ENCODE assay signal across 8 cellular contexts in genomic region chr11:13668102-13668956, GRCh38. TPM values are rescaled to one million over a fixed set of nuclear protein-coding genes. Genes with fewer than 3 reads are reported as not detected.
DNase-seq lines count a peak whose midpoint lies in the region; ATAC-seq and TF ChIP-seq lines count a peak whose summit lies in the region.

Gene FAR1 (plus strand): TSS chr11:13668668. CDS start chr11:13694766, 26,098 bp downstream.

- DNase-seq in CD14-positive monocyte (ENCODE audit: low spot score) (peak; percentile 98), NCI-H748 (lab: John Stamatoyannopoulos, UW; ENCODE audit: unreplicated experiment) (peak; percentile 99), dedifferentiated amniotic fluid mesenchymal stem cell (ENCODE audit: extremely low spot score) (peak; percentile 99), left kidney (ENCODE audit: low read depth, low spot score) (peak; percentile 99)
- DNase-seq in activated CD4-positive, alpha-beta T cell treated with anti-CD3 and anti-CD28 coated beads, Interleukin-2, amount 50 U/mL, for 24 hours (ENCODE audit: low read depth in 1 of 2, low spot score in 1 of 2) = peak; percentile 91 to 94
- peak; percentile 91 to 92 for DNase-seq in stimulated activated CD4-positive, alpha-beta T cell treated with anti-CD3 and anti-CD28 coated beads, Interleukin-2, amount 100 ng/mL, for 48 hours

- peak; percentile 78 for TF ChIP-seq CTCF in CD14-positive monocyte (IDR thresholded peaks at IDR 0.05)

- H3K27ac Mint-ChIP-seq in CD14-positive monocyte = peak within 1 kb of the TSS; percentile 94 to 98 (median 96)

- ATAC-seq in GM19351 (IDR thresholded peaks at IDR 0.05; ENCODE audit: unreplicated experiment) (peak; percentile 83), HG03521 (IDR thresholded peaks at IDR 0.05; ENCODE audit: unreplicated experiment) (peak; percentile 92)

- intact Hi-C loops in CD14-positive monocyte (cut with micrococcal nuclease) = loop anchor here in 1 of 2 donors (5.0 kb wide), 2 partner anchors 34 to 206 kb away; partner anchors contain the start of gene BTBD10

- peaks cover 2 to 8% (median 5%) of the 10 kb centered on the region in 3 donors for H3K27me3 Mint-ChIP-seq in CD14-positive monocyte (ENCODE audit: low read depth in 3 of 3)

- H3K4me3 Mint-ChIP-seq in CD14-positive monocyte = peak within 1 kb of the TSS; percentile 99

- H3K9me3 Mint-ChIP-seq in CD14-positive monocyte = peaks cover 0 to 13% (median 0%) of the 10 kb centered on the region in 7 donors

- peaks cover 4 to 7% of the 10 kb centered on the region in 2 donors for H3K36me3 Mint-ChIP-seq in CD14-positive monocyte

- H3K4me1 Mint-ChIP-seq in CD14-positive monocyte = peaks cover 50% of the 10 kb centered on the region

RNA-seq across cellular contexts. Expression of gene FAR1, which starts in this region (rescaled TPM):
- polyA plus RNA-seq in CD14-positive monocyte = 10 to 100 TPM; 47.2 to 77.0 TPM

Comparison
In these comparisons a context has a peak if more than half of its experiments do, and no peak if none do; other contexts are left out.
1. Peak in every context shown above with its lines: DNase-seq and ATAC-seq.